In genomic region chr11:120929664-120930154, GRCh38 we compare ENCODE assay signal across 8 cellular contexts.
A peak's percentile ranks its signal among the peaks of the same experiment; 100 is the strongest.
DNase-seq lines count a peak whose midpoint lies in the region; ATAC-seq and TF ChIP-seq lines count a peak whose summit lies in the region.

No MANE protein-coding gene starts in this region.

- H3K27ac Mint-ChIP-seq in activated T-cell treated with anti-CD3 and anti-CD28 coated beads, Interleukin-2, amount 50 U/mL, for 24 hours, result no peak overlapping the region

- H3K4me1 ChIP-seq in cardiac muscle cell (ENCODE audit: low read depth), result peaks cover 7% of the 10 kb centered on the region

- intact Hi-C loops in sciatic nerve (cut with DNase I), result no loop called here

- no peak overlapping the region for H3K4me3 Mint-ChIP-seq in activated T-cell treated with anti-CD3 and anti-CD28 coated beads, Interleukin-2, amount 50 U/mL, for 24 hours

- H3K27ac ChIP-seq in cardiac muscle cell, result no peak overlapping the region

- H3K4me3 ChIP-seq in cardiac muscle cell, result no peak overlapping the region

- peak; percentile 56 for TF ChIP-seq CTCF in AG09319 (IDR thresholded peaks at IDR 0.05; ENCODE audit: low read depth, low read length)
- TF ChIP-seq CTCF in cardiac muscle cell (IDR thresholded peaks at IDR 0.05; ENCODE audit: low read depth, low read length), result peak; percentile 72

- H3K9me3 ChIP-seq in cardiac muscle cell (ENCODE audit: low read depth), result no peaks in the 10 kb centered on the region

- no peaks in the 10 kb centered on the region for H3K27me3 ChIP-seq in cardiac muscle cell

- DNase-seq in AG09319 (ENCODE audit: extremely low read depth, low read depth) (no peak), NCI-H524 (lab: John Stamatoyannopoulos, UW) (peak; percentile 56 to 71), cardiac muscle cell (ENCODE audit: low read depth in 1 of 2, low spot score in 1 of 2) (peak; percentile 68 to 91), sciatic nerve (ENCODE audit: low spot score) (no peak), OCI-M2 (lab: John Stamatoyannopoulos, UW; ENCODE audit: unreplicated experiment) (no peak), middle frontal gyrus (ENCODE audit: extremely low spot score, low spot score) (no peak)
- DNase-seq in activated T-cell treated with anti-CD3 and anti-CD28 coated beads, Interleukin-2, amount 50 U/mL, for 24 hours, result peak; percentile 48

- H3K36me3 Mint-ChIP-seq in activated T-cell treated with anti-CD3 and anti-CD28 coated beads, Interleukin-2, amount 50 U/mL, for 24 hours (ENCODE audit: low read depth), result no peaks in the 10 kb centered on the region

- H3K9me3 Mint-ChIP-seq in activated T-cell treated with anti-CD3 and anti-CD28 coated beads, Interleukin-2, amount 50 U/mL, for 24 hours, result no peaks in the 10 kb centered on the region

- ATAC-seq in GM18867 (IDR thresholded peaks at IDR 0.05; ENCODE audit: unreplicated experiment), result peak; percentile 38
- peak; percentile 75 for ATAC-seq in sciatic nerve

- peaks cover 14% of the 10 kb centered on the region for H3K27me3 Mint-ChIP-seq in activated T-cell treated with anti-CD3 and anti-CD28 coated beads, Interleukin-2, amount 50 U/mL, for 24 hours

- H3K4me1 Mint-ChIP-seq in activated T-cell treated with anti-CD3 and anti-CD28 coated beads, Interleukin-2, amount 50 U/mL, for 24 hours (ENCODE audit: low read depth), result no peaks in the 10 kb centered on the region

- no peaks in the 10 kb centered on the region for H3K36me3 ChIP-seq in cardiac muscle cell

Comparison
In these comparisons a context has a peak if more than half of its experiments do, and no peak if none do; other contexts are left out.
1. DNase-seq: peak in NCI-H524 (2 of 2), activated T-cell treated with anti-CD3 and anti-CD28 coated beads, Interleukin-2, amount 50 U/mL, for 24 hours (single experiment) and cardiac muscle cell (2 of 2); none in AG09319 (single experiment), sciatic nerve (single experiment), OCI-M2 (single experiment) and middle frontal gyrus (single experiment).